In genomic region chr5:68268363-68269130, GRCh38 we compare ENCODE assay signal across 1 cellular context.
TF ChIP-seq lines count a peak whose summit lies in the region.

No MANE protein-coding gene starts in this region.

TF ChIP-seq in GM12878, 131 proteins besides CTCF, POLR2A, EP300 and RAD21 (continued from another document):
- TF ChIP-seq BMI1 (IDR thresholded peaks at IDR 0.05; ENCODE audit: borderline replicate concordance) (no peak), ZNF274 (IDR thresholded peaks at IDR 0.05; ENCODE audit: insufficient read depth, insufficient read length) (no peak), BHLHE40 (IDR thresholded peaks at IDR 0.05; ENCODE audit: borderline replicate concordance in 1 of 2, low read depth in 2 of 2, low read length in 1 of 2) (no peak)
